In the genomic region with DNA sequence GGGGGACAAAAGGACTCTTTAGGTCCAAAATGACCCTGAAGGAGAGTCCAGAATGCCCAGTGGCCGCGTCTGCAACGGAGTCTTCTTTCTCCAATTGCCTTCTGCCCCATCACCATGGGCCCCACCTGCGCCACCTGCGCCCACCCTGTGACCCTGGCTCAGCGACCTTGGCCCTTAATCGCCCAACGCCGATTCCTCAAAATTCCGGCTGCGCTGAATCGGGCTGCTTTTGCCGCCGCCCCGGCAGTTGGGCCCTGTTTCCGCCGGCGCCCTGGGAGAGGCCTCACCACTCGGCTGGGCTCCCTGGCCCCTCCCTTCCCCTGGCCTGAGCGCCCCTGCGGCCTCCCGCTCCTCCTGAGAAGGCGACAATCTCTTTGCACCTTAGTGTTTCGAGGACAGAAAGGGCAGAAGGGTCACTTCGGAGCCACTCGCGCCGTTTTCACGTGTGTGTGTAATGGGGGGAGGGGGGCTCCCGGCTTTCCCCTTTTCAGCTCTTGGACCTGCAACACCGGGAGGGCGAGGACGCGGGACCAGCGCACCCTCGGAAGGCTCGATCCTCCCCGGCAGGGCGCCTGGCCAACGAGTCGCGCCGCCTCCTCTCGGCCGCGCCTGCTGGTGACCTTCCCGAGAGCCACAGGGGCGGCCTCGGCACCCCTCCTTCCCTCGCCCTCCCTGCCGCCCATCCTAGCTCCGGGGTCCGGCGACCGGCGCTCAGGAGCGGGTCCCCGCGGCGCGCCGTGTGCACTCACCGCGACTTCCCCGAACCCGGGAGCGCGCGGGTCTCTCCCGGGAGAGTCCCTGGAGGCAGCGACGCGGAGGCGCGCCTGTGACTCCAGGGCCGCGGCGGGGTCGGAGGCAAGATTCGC, we compare ENCODE assay signal across 8 cellular contexts. TPM values are rescaled to one million over a fixed set of nuclear protein-coding genes. Genes with fewer than 3 reads are reported as not detected.
DNase-seq lines count a peak whose midpoint lies in the region; ATAC-seq and TF ChIP-seq lines count a peak whose summit lies in the region.

No MANE protein-coding gene starts in this region.

- H3K4me1 ChIP-seq in A673 (ENCODE audit: insufficient read depth, low read length, poor library complexity, severe bottlenecking) (peaks cover 4% of the 10 kb centered on the region), mammary epithelial cell (ENCODE audit: insufficient read depth, low read length) (peaks cover 24% of the 10 kb centered on the region)

- H3K36me3 ChIP-seq in A673 (ENCODE audit: insufficient read depth, low read length, poor library complexity, severe bottlenecking): peaks cover 16% of the 10 kb centered on the region
- H3K36me3 ChIP-seq in mammary epithelial cell (ENCODE audit: insufficient read depth, low read length): no peaks in the 10 kb centered on the region

- H3K9me3 ChIP-seq in A673 (ENCODE audit: low read depth, low read length, poor library complexity, severe bottlenecking): no peaks in the 10 kb centered on the region
- H3K9me3 ChIP-seq in mammary epithelial cell (replicated peaks; ENCODE audit: insufficient read depth, low read length): no peaks in the 10 kb centered on the region

- intact Hi-C loops in A673 (cut with micrococcal nuclease; ENCODE audit: unreplicated experiment) (loop anchor here (5.0 kb wide), 1 partner anchor 36 kb away; no protein-coding TSS in a partner anchor), mammary epithelial cell (cut with micrococcal nuclease) (no loop called here)

- peaks cover 4% of the 10 kb centered on the region for H4K20me1 ChIP-seq in mammary epithelial cell (ENCODE audit: insufficient read depth, low read length)

- in situ Hi-C loops in mammary epithelial cell (cut with MboI; ENCODE audit: low sequenced_read_pairs in 2 of 2): no loop called here

- H3K27me3 ChIP-seq in A673 (replicated peaks; ENCODE audit: insufficient read depth, low read depth, low read length, poor library complexity): peaks cover 6% of the 10 kb centered on the region
- H3K27me3 ChIP-seq in HL-60 (ENCODE audit: insufficient read depth, poor library complexity, severe bottlenecking): peaks cover 93% of the 10 kb centered on the region
- peaks cover 93% of the 10 kb centered on the region for H3K27me3 ChIP-seq in mammary epithelial cell (ENCODE audit: insufficient read depth, low read length)

- H2AFZ ChIP-seq in mammary epithelial cell (ENCODE audit: low read depth, low read length): no peak overlapping the region

- no peak overlapping the region for H3K9ac ChIP-seq in mammary epithelial cell (ENCODE audit: insufficient read depth, low read length)

- H3K79me2 ChIP-seq in mammary epithelial cell (ENCODE audit: insufficient read depth, low read length): no peaks in the 10 kb centered on the region

- DNase-seq in A673 (ENCODE audit: low spot score) (no peak), HL-60 (ENCODE audit: low read depth in 1 of 2, low spot score in 1 of 2) (no peak), mammary epithelial cell (no peak), mesenteric fat pad (ENCODE audit: low spot score) (peak; percentile 81), islet precursor cell (no peak), NCI-H82 (lab: John Stamatoyannopoulos, UW) (no peak), DMS79 (lab: John Stamatoyannopoulos, UW) (no peak)

- POLR2A ChIA-PET in A673 (lab: Charles Lee; ENCODE audit: low non-redundant PET): no interaction called here

- H3K4me3 ChIP-seq in A673 (ENCODE audit: low read depth, low read length, poor library complexity, severe bottlenecking) (peak overlapping the region; percentile 97), HL-60 (replicated peaks; ENCODE audit: insufficient read depth, low read length) (peak overlapping the region; percentile 10), mammary epithelial cell (replicated peaks in 1 of 3; ENCODE audit: insufficient read depth in 1 of 3, low read depth in 2 of 3, low read length in 3 of 3) (no peak overlapping the region)

- no peak for ATAC-seq in HG02852 (IDR thresholded peaks at IDR 0.05; ENCODE audit: unreplicated experiment)

- CTCF ChIA-PET in A673 (lab: Charles Lee): no interaction called here
- CTCF ChIA-PET in mammary epithelial cell (lab: Charles Lee; ENCODE audit: low non-redundant PET): no interaction called here

- BruUV-seq in A673 (replicated peaks; lab: Mats Ljungman, UMichigan) (no TSS peak), mammary epithelial cell (replicated peaks; lab: Mats Ljungman, UMichigan) (no TSS peak)

- dilution Hi-C loops in mammary epithelial cell (cut with HindIII; ENCODE audit: low sequenced_read_pairs): no loop called here

- peak overlapping the region; percentile 40 for H3K4me2 ChIP-seq in mammary epithelial cell (ENCODE audit: insufficient read depth, low read depth, low read length)

- H3K27ac ChIP-seq in A673 (ENCODE audit: low read depth, low read length, poor library complexity, severe bottlenecking) (peak overlapping the region; percentile 69), HL-60 (replicated peaks) (no peak overlapping the region), mammary epithelial cell (ENCODE audit: insufficient read depth, low read depth, low read length) (no peak overlapping the region)

- TF ChIP-seq CTCF in A673 (conservative IDR thresholded peaks at IDR 0.05; ENCODE audit: low read depth, low read length): no peak
- TF ChIP-seq CTCF in HL-60 (IDR thresholded peaks at IDR 0.05; ENCODE audit: insufficient read depth, low read length): no peak
- TF ChIP-seq CTCF in mammary epithelial cell (conservative IDR thresholded peaks at IDR 0.05 in 1 of 2, IDR thresholded peaks at IDR 0.05 in 1 of 2; ENCODE audit: extremely low read depth in 1 of 2, insufficient read depth in 1 of 2, low read depth in 1 of 2, low read length in 2 of 2): no peak

- 11% methylated on average over 22 of the region's 80 CpGs for WGBS in mammary epithelial cell (ENCODE audit: low coverage, missing lambda C conversion rate)

RNA-seq across cellular contexts. Expression of a gene that starts 0.5 kb away (rescaled TPM):
- 42.7 and 49.1 TPM in 2 replicates for total RNA-seq in A673 (2021)
- total RNA-seq in mammary epithelial cell: under 1 TPM in 1 of 2 donors, not detected in 1; under 0.01 TPM
- not detected for polyA plus RNA-seq in mammary epithelial cell
- polyA minus RNA-seq in mammary epithelial cell: not detected
- not detected for total RNA-seq in mesenteric fat pad

Comparison
In these comparisons a context has a peak if more than half of its experiments do, and no peak if none do; other contexts are left out.
1. H3K4me3 ChIP-seq: peak in A673 (single experiment) and HL-60 (single experiment); none in mammary epithelial cell (0 of 3).
2. RNA of a gene that starts 0.5 kb away (total RNA-seq): 42.7 to 49.1 TPM in A673; under 0.01 TPM in mammary epithelial cell and not detected in mesenteric fat pad (single experiment); every median in the first group is over 10 times any median in the second.